Comparison of ENCODE assay signal across 1 cellular context in the genomic region with DNA sequence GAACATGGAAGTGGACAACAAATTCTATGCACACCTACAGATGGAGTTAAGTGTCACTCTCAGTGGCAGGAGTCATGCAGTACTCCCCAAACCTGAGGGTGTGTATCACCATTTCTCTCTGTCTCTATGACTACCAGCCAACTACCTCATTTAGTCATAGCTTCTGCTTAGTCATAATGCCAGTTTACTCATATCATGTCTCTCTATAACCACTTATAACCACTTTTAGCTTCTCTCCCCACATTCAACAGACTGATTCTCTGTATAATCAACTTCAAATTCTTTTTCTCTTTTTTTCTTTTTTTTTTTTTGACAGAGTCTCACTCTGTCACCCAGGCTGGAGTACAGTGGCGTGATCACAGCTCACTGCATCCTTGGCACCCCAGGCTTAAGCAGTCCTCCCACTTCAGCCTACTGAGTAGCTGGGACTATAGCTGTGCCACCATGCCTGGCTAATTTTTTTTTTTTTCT.
TF ChIP-seq lines count a peak whose summit lies in the region.

No MANE protein-coding gene starts in this region.

TF ChIP-seq in GM12878, 131 proteins besides CTCF, POLR2A, EP300 and RAD21 (continued from another document and continues in another):
- TF ChIP-seq, protein P1, sequence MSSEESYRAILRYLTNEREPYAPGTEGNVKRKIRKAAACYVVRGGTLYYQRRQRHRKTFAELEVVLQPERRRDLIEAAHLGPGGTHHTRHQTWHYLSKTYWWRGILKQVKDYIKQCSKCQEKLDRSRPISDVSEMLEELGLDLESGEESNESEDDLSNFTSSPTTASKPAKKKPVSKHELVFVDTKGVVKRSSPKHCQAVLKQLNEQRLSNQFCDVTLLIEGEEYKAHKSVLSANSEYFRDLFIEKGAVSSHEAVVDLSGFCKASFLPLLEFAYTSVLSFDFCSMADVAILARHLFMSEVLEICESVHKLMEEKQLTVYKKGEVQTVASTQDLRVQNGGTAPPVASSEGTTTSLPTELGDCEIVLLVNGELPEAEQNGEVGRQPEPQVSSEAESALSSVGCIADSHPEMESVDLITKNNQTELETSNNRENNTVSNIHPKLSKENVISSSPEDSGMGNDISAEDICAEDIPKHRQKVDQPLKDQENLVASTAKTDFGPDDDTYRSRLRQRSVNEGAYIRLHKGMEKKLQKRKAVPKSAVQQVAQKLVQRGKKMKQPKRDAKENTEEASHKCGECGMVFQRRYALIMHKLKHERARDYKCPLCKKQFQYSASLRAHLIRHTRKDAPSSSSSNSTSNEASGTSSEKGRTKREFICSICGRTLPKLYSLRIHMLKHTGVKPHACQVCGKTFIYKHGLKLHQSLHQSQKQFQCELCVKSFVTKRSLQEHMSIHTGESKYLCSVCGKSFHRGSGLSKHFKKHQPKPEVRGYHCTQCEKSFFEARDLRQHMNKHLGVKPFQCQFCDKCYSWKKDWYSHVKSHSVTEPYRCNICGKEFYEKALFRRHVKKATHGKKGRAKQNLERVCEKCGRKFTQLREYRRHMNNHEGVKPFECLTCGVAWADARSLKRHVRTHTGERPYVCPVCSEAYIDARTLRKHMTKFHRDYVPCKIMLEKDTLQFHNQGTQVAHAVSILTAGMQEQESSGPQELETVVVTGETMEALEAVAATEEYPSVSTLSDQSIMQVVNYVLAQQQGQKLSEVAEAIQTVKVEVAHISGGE (CRISPR knock-in tag; IDR thresholded peaks at IDR 0.05): no peak
- TF ChIP-seq NR2C1 (IDR thresholded peaks at IDR 0.05) (no peak), BACH1 (IDR thresholded peaks at IDR 0.05; ENCODE audit: borderline replicate concordance) (peak; percentile 97), CREM (IDR thresholded peaks at IDR 0.05; ENCODE audit: low read depth) (peak; percentile 93), KAT2A (conservative IDR thresholded peaks at IDR 0.05; ENCODE audit: control insufficient read depth, low read depth, low read length) (no peak), KLF5 (IDR thresholded peaks at IDR 0.05; ENCODE audit: partially characterized antibody) (no peak), DPF2 (IDR thresholded peaks at IDR 0.05) (peak; percentile 99), ZNF384 (IDR thresholded peaks at IDR 0.05; ENCODE audit: borderline replicate concordance, low read depth, low read length) (peak; percentile 92), MXI1 (IDR thresholded peaks at IDR 0.05; ENCODE audit: low read depth, low read length) (peak; percentile 82), ZBED1 (IDR thresholded peaks at IDR 0.05; ENCODE audit: borderline replicate concordance) (peak; percentile 73; the same call in 1 of the 2 replicates), YY1 (IDR thresholded peaks at IDR 0.05; ENCODE audit: low read depth, low read length) (no peak), CBX5 (IDR thresholded peaks at IDR 0.05; ENCODE audit: low read depth) (peak; percentile 86; the same call in 1 of the 2 replicates), ZZZ3 (IDR thresholded peaks at IDR 0.05; ENCODE audit: control insufficient read depth, insufficient read length, low read depth) (no peak), JUNB (IDR thresholded peaks at IDR 0.05) (peak; percentile 100), SMAD1 (IDR thresholded peaks at IDR 0.05; ENCODE audit: low read depth, partially characterized antibody) (peak; percentile 87), ETV6 (conservative IDR thresholded peaks at IDR 0.05 in 1 of 2, IDR thresholded peaks at IDR 0.05 in 1 of 2; ENCODE audit: borderline replicate concordance in 1 of 2, low read depth in 1 of 2) (peak in 1 of 2 experiments; percentile 79; a peak in 1 of 4 replicates), STAT1 (conservative IDR thresholded peaks at IDR 0.05) (no peak), TCF12 (IDR thresholded peaks at IDR 0.05; ENCODE audit: low read depth, low read length) (0 out of 2 replicates have a peak, but pooled peaks have one; percentile 55), MTA3 (IDR thresholded peaks at IDR 0.05; ENCODE audit: borderline replicate concordance, low read length) (peak; percentile 87; the same call in 1 of the 2 replicates), EGR1 (IDR thresholded peaks at IDR 0.05; ENCODE audit: borderline replicate concordance in 1 of 2, low read depth in 2 of 2, low read length in 2 of 2) (no peak), CREB1 (IDR thresholded peaks at IDR 0.05; ENCODE audit: low read depth) (peak; percentile 68; the same call in 1 of the 2 replicates)
- TF ChIP-seq, protein P2, sequence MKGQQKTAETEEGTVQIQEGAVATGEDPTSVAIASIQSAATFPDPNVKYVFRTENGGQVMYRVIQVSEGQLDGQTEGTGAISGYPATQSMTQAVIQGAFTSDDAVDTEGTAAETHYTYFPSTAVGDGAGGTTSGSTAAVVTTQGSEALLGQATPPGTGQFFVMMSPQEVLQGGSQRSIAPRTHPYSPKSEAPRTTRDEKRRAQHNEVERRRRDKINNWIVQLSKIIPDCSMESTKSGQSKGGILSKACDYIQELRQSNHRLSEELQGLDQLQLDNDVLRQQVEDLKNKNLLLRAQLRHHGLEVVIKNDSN (IDR thresholded peaks at IDR 0.05; ENCODE audit: borderline replicate concordance, extremely low read length, insufficient read depth, low read depth, low read length): no peak
- TF ChIP-seq, protein P3, sequence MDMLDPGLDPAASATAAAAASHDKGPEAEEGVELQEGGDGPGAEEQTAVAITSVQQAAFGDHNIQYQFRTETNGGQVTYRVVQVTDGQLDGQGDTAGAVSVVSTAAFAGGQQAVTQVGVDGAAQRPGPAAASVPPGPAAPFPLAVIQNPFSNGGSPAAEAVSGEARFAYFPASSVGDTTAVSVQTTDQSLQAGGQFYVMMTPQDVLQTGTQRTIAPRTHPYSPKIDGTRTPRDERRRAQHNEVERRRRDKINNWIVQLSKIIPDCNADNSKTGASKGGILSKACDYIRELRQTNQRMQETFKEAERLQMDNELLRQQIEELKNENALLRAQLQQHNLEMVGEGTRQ (IDR thresholded peaks at IDR 0.05; ENCODE audit: borderline replicate concordance, low read depth, low read length): no peak
- TF ChIP-seq, protein P4, sequence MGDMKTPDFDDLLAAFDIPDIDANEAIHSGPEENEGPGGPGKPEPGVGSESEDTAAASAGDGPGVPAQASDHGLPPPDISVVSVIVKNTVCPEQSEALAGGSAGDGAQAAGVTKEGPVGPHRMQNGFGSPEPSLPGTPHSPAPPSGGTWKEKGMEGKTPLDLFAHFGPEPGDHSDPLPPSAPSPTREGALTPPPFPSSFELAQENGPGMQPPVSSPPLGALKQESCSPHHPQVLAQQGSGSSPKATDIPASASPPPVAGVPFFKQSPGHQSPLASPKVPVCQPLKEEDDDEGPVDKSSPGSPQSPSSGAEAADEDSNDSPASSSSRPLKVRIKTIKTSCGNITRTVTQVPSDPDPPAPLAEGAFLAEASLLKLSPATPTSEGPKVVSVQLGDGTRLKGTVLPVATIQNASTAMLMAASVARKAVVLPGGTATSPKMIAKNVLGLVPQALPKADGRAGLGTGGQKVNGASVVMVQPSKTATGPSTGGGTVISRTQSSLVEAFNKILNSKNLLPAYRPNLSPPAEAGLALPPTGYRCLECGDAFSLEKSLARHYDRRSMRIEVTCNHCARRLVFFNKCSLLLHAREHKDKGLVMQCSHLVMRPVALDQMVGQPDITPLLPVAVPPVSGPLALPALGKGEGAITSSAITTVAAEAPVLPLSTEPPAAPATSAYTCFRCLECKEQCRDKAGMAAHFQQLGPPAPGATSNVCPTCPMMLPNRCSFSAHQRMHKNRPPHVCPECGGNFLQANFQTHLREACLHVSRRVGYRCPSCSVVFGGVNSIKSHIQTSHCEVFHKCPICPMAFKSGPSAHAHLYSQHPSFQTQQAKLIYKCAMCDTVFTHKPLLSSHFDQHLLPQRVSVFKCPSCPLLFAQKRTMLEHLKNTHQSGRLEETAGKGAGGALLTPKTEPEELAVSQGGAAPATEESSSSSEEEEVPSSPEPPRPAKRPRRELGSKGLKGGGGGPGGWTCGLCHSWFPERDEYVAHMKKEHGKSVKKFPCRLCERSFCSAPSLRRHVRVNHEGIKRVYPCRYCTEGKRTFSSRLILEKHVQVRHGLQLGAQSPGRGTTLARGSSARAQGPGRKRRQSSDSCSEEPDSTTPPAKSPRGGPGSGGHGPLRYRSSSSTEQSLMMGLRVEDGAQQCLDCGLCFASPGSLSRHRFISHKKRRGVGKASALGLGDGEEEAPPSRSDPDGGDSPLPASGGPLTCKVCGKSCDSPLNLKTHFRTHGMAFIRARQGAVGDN (IDR thresholded peaks at IDR 0.05): no peak
- TF ChIP-seq, protein P5, sequence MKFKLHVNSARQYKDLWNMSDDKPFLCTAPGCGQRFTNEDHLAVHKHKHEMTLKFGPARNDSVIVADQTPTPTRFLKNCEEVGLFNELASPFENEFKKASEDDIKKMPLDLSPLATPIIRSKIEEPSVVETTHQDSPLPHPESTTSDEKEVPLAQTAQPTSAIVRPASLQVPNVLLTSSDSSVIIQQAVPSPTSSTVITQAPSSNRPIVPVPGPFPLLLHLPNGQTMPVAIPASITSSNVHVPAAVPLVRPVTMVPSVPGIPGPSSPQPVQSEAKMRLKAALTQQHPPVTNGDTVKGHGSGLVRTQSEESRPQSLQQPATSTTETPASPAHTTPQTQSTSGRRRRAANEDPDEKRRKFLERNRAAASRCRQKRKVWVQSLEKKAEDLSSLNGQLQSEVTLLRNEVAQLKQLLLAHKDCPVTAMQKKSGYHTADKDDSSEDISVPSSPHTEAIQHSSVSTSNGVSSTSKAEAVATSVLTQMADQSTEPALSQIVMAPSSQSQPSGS (IDR thresholded peaks at IDR 0.05; ENCODE audit: low read length): peak; percentile 95
- TF ChIP-seq, protein P6, sequence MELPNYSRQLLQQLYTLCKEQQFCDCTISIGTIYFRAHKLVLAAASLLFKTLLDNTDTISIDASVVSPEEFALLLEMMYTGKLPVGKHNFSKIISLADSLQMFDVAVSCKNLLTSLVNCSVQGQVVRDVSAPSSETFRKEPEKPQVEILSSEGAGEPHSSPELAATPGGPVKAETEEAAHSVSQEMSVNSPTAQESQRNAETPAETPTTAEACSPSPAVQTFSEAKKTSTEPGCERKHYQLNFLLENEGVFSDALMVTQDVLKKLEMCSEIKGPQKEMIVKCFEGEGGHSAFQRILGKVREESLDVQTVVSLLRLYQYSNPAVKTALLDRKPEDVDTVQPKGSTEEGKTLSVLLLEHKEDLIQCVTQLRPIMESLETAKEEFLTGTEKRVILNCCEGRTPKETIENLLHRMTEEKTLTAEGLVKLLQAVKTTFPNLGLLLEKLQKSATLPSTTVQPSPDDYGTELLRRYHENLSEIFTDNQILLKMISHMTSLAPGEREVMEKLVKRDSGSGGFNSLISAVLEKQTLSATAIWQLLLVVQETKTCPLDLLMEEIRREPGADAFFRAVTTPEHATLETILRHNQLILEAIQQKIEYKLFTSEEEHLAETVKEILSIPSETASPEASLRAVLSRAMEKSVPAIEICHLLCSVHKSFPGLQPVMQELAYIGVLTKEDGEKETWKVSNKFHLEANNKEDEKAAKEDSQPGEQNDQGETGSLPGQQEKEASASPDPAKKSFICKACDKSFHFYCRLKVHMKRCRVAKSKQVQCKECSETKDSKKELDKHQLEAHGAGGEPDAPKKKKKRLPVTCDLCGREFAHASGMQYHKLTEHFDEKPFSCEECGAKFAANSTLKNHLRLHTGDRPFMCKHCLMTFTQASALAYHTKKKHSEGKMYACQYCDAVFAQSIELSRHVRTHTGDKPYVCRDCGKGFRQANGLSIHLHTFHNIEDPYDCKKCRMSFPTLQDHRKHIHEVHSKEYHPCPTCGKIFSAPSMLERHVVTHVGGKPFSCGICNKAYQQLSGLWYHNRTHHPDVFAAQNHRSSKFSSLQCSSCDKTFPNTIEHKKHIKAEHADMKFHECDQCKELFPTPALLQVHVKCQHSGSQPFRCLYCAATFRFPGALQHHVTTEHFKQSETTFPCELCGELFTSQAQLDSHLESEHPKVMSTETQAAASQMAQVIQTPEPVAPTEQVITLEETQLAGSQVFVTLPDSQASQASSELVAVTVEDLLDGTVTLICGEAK (IDR thresholded peaks at IDR 0.05; ENCODE audit: borderline replicate concordance): no peak; the same call in 1 of the 2 replicates
- TF ChIP-seq, protein P7, sequence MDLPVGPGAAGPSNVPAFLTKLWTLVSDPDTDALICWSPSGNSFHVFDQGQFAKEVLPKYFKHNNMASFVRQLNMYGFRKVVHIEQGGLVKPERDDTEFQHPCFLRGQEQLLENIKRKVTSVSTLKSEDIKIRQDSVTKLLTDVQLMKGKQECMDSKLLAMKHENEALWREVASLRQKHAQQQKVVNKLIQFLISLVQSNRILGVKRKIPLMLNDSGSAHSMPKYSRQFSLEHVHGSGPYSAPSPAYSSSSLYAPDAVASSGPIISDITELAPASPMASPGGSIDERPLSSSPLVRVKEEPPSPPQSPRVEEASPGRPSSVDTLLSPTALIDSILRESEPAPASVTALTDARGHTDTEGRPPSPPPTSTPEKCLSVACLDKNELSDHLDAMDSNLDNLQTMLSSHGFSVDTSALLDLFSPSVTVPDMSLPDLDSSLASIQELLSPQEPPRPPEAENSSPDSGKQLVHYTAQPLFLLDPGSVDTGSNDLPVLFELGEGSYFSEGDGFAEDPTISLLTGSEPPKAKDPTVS (IDR thresholded peaks at IDR 0.05; ENCODE audit: low read depth, low read length): no peak
- TF ChIP-seq, protein P8, sequence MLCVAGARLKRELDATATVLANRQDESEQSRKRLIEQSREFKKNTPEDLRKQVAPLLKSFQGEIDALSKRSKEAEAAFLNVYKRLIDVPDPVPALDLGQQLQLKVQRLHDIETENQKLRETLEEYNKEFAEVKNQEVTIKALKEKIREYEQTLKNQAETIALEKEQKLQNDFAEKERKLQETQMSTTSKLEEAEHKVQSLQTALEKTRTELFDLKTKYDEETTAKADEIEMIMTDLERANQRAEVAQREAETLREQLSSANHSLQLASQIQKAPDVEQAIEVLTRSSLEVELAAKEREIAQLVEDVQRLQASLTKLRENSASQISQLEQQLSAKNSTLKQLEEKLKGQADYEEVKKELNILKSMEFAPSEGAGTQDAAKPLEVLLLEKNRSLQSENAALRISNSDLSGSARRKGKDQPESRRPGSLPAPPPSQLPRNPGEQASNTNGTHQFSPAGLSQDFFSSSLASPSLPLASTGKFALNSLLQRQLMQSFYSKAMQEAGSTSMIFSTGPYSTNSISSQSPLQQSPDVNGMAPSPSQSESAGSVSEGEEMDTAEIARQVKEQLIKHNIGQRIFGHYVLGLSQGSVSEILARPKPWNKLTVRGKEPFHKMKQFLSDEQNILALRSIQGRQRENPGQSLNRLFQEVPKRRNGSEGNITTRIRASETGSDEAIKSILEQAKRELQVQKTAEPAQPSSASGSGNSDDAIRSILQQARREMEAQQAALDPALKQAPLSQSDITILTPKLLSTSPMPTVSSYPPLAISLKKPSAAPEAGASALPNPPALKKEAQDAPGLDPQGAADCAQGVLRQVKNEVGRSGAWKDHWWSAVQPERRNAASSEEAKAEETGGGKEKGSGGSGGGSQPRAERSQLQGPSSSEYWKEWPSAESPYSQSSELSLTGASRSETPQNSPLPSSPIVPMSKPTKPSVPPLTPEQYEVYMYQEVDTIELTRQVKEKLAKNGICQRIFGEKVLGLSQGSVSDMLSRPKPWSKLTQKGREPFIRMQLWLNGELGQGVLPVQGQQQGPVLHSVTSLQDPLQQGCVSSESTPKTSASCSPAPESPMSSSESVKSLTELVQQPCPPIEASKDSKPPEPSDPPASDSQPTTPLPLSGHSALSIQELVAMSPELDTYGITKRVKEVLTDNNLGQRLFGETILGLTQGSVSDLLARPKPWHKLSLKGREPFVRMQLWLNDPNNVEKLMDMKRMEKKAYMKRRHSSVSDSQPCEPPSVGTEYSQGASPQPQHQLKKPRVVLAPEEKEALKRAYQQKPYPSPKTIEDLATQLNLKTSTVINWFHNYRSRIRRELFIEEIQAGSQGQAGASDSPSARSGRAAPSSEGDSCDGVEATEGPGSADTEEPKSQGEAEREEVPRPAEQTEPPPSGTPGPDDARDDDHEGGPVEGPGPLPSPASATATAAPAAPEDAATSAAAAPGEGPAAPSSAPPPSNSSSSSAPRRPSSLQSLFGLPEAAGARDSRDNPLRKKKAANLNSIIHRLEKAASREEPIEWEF (IDR thresholded peaks at IDR 0.05; ENCODE audit: insufficient replicate concordance, low read depth, low read length): no peak
